ENCODE assay signal across 27 cellular contexts in the genomic region with DNA sequence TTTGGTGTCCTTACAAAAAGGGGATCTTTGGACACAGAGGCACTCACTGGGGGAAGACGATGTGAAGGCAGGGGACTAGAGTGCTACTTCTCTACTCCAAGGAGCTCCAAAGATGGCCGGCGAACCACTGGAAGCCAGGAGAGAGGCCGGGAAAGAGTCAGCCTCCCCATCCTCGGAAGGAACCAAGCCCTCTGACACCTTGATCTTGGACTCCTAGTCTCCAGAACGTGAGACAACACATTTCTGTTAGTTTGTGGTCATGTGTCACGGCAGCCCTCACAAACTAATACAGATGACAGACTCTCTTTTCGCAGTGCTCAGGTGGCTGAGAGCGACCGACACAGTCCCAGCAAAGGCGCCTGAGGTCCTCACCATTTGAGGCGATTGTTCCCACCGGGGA. TPM values are rescaled to one million over a fixed set of nuclear protein-coding genes. Genes with fewer than 3 reads are reported as not detected.
"Had no signal": no experiment of that assay in that cellular context is flagged by ENCODE, and none has a peak within 500 bp of the region (broad histone marks: within the 10 kb centered on the region; RNA-seq: fewer than 3 reads in every experiment).

No MANE protein-coding gene starts in this region.

- H3K4me3 Mint-ChIP-seq: activated CD4-positive, alpha-beta memory T cell treated with anti-CD3 and anti-CD28 coated beads for 36 hours; activated naive CD8-positive, alpha-beta T cell; central memory CD8-positive, alpha-beta T cell; naive thymus-derived CD4-positive, alpha-beta T cell; stimulated activated naive CD8-positive, alpha-beta T cell treated with anti-CD3 and anti-CD28 coated beads, Interleukin-15, Interleukin-2, amounts not matched to agents 100 ng/mL and 50 ng/mL, for 24 hours; WTC11 had no signal

- H3K4me1 ChIP-seq: breast epithelium, heart left ventricle, lower lobe of right lung, pancreas, psoas muscle, transverse colon, vagina had no signal

- ATAC-seq: heart left ventricle; left cardiac atrium; lower lobe of right lung; naive thymus-derived CD4-positive, alpha-beta T cell; pancreas; psoas muscle; right cardiac atrium; WTC11 had no signal

- DNase-seq: activated CD4-positive, alpha-beta memory T cell treated with anti-CD3 and anti-CD28 coated beads for 36 hours; activated CD4-positive, alpha-beta T cell treated with anti-CD3 and anti-CD28 coated beads for 48 hours; activated naive CD4-positive, alpha-beta T cell; activated T-cell treated with anti-CD3 and anti-CD28 coated beads, Interleukin-2, amount 50 U/mL, for 1 hour; amniotic stem cell; left cardiac atrium; lower lobe of right lung; mesendoderm; pancreas; psoas muscle; right cardiac atrium; stimulated activated CD4-positive, alpha-beta T cell treated with anti-CD3 and anti-CD28 coated beads, Interleukin-4, amount 100 ng/mL, for 24 hours; T-helper 9 cell; transverse colon had no signal

- H3K9me3 Mint-ChIP-seq: activated CD4-positive, alpha-beta memory T cell treated with anti-CD3 and anti-CD28 coated beads for 36 hours; activated T-helper 2 cell treated with anti-CD3 and anti-CD28 coated beads, Interferon-gamma antibody, Interleukin-2, Interleukin-4, amounts not matched to agents 10 μg/mL and 5 μg/mL and 100 μg/mL, durations not matched to agents 14 hours and 24 hours and 36 hours; central memory CD8-positive, alpha-beta T cell; naive thymus-derived CD4-positive, alpha-beta T cell; stimulated activated naive CD8-positive, alpha-beta T cell treated with anti-CD3 and anti-CD28 coated beads, Interleukin-15, Interleukin-2, amounts not matched to agents 100 ng/mL and 50 ng/mL, for 24 hours; WTC11 had no signal

- H3K36me3 ChIP-seq: breast epithelium, heart left ventricle, lower lobe of right lung, neutrophil, pancreas, transverse colon, vagina had no signal

- H3K27ac Mint-ChIP-seq: activated CD4-positive, alpha-beta memory T cell treated with anti-CD3 and anti-CD28 coated beads for 36 hours; activated naive CD8-positive, alpha-beta T cell; activated T-helper 2 cell treated with anti-CD3 and anti-CD28 coated beads, Interferon-gamma antibody, Interleukin-2, Interleukin-4, amounts not matched to agents 10 μg/mL and 5 μg/mL and 100 μg/mL, durations not matched to agents 14 hours and 24 hours and 36 hours; naive thymus-derived CD4-positive, alpha-beta T cell; stimulated activated naive CD8-positive, alpha-beta T cell treated with anti-CD3 and anti-CD28 coated beads, Interleukin-15, Interleukin-2, amounts not matched to agents 100 ng/mL and 50 ng/mL, for 24 hours; WTC11 had no signal

- H3K4me3 ChIP-seq: breast epithelium, heart left ventricle, lower lobe of right lung, pancreas, psoas muscle, transverse colon, vagina had no signal

- H3K4me1 Mint-ChIP-seq: central memory CD8-positive, alpha-beta T cell; WTC11 had no signal

- H3K27ac ChIP-seq: breast epithelium, heart left ventricle, lower lobe of right lung, neutrophil, pancreas, psoas muscle, transverse colon, vagina had no signal

- H3K36me3 Mint-ChIP-seq: activated CD4-positive, alpha-beta memory T cell treated with anti-CD3 and anti-CD28 coated beads for 36 hours; activated naive CD8-positive, alpha-beta T cell; naive thymus-derived CD4-positive, alpha-beta T cell; WTC11 had no signal

- H3K27me3 ChIP-seq: breast epithelium, pancreas, vagina had no signal

- H3K9me3 ChIP-seq: breast epithelium, heart left ventricle, lower lobe of right lung, neutrophil, pancreas, psoas muscle, transverse colon, vagina had no signal

RNA-seq across cellular contexts. Expression of gene ATP2B2, which starts 24.4 kb away (rescaled TPM):
- total RNA-seq: activated T-helper 2 cell treated with anti-CD3 and anti-CD28 coated beads, Interferon-gamma antibody, Interleukin-2, Interleukin-4, amounts not matched to agents 10 μg/mL and 5 μg/mL and 100 μg/mL, durations not matched to agents 14 hours and 24 hours and 36 hours; epithelial cell of proximal tubule; fibroblast of villous mesenchyme; naive thymus-derived CD4-positive, alpha-beta T cell; T-helper 1 cell treated with Interleukin-12 subunit alpha and Interleukin-12 subunit beta and Interleukin-4 antibody, amounts not matched to agents 30 ng/mL and 1 ng/mL, for 36 hours; transverse colon had no signal
- polyA plus RNA-seq: naive thymus-derived CD4-positive, alpha-beta T cell had no signal
